Comparison of ENCODE assay signal across 17 cellular contexts in the genomic region with DNA sequence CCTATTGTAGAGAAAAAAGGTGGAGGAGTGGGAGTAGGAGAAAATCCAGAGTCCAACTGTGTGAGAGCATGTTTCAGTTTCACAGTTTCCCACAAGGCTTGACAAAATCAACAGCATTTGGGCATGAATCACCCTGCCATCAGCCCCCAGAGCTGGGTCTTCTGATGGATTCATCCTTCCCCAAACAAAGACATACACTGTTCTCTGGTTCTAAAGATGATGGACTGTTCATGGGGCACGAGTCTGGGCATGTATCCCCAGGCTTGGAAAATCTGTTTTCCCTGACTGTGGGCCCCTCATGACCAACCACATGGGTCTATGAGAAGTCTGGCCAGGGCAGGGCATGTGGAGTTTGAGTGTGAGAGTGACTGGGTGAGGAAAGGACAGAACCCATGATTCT.
DNase-seq lines count a peak whose midpoint lies in the region; ATAC-seq, FAIRE-seq and TF ChIP-seq lines count a peak whose summit lies in the region.
"Had no signal": no experiment of that assay in that cellular context is flagged by ENCODE, and none has a peak within 500 bp of the region (broad histone marks: within the 10 kb centered on the region; RNA-seq: fewer than 3 reads in every experiment).

No MANE protein-coding gene starts in this region.

- H3K9me3 Mint-ChIP-seq in MCF 10A (ENCODE audit: unreplicated experiment) = no peaks in the 10 kb centered on the region
- H3K9me3 Mint-ChIP-seq in astrocyte (ENCODE audit: unreplicated experiment) = peaks cover 4% of the 10 kb centered on the region

- no peak overlapping the region for H2AFZ ChIP-seq in astrocyte (ENCODE audit: low read depth, low read length)

- H3K4me1 ChIP-seq in breast epithelium = no peaks in the 10 kb centered on the region
- H3K4me1 ChIP-seq in astrocyte (ENCODE audit: insufficient read depth, low read length) = no peaks in the 10 kb centered on the region
- no peaks in the 10 kb centered on the region for H3K4me1 ChIP-seq in SJCRH30

- H3K9me3 ChIP-seq in breast epithelium = no peaks in the 10 kb centered on the region
- H3K9me3 ChIP-seq in astrocyte (ENCODE audit: insufficient read depth, low read depth, low read length) = no peaks in the 10 kb centered on the region
- H3K9me3 ChIP-seq in SJCRH30 (replicated peaks) = no peaks in the 10 kb centered on the region

- BruUV-seq in MCF 10A (replicated peaks; lab: Mats Ljungman, UMichigan) = no TSS peak

- H3K36me3 Mint-ChIP-seq in MCF 10A (ENCODE audit: insufficient read depth, unreplicated experiment) (no peaks in the 10 kb centered on the region), astrocyte (ENCODE audit: low read depth, unreplicated experiment) (no peaks in the 10 kb centered on the region)

- TF ChIP-seq POLR2A in breast epithelium (IDR thresholded peaks at IDR 0.05) = no peak

- CTCF ChIA-PET in MCF 10A (lab: Yijun Ruan, JAX) = no interaction called here

- H3K79me2 ChIP-seq in astrocyte (ENCODE audit: insufficient read depth, low read length) = no peaks in the 10 kb centered on the region

- H4K20me1 ChIP-seq in astrocyte (ENCODE audit: insufficient read depth, low read length) = no peaks in the 10 kb centered on the region

- H3K4me3 Mint-ChIP-seq in MCF 10A (ENCODE audit: unreplicated experiment) = no peak overlapping the region
- H3K4me3 Mint-ChIP-seq in astrocyte (ENCODE audit: unreplicated experiment) = no peak overlapping the region

- H3K36me3 ChIP-seq in breast epithelium (no peaks in the 10 kb centered on the region), astrocyte (ENCODE audit: insufficient read depth, low read length) (no peaks in the 10 kb centered on the region), SJCRH30 (no peaks in the 10 kb centered on the region)

- intact Hi-C loops in MCF 10A (cut with micrococcal nuclease) = no loop called here
- intact Hi-C loops in breast epithelium (cut with DNase I; ENCODE audit: low total_unique reads) = no loop called here

- H3K4me3 ChIP-seq in breast epithelium = no peak overlapping the region
- no peak overlapping the region for H3K4me3 ChIP-seq in astrocyte (ENCODE audit: insufficient read depth, low read depth, low read length)
- H3K4me3 ChIP-seq in SJCRH30 = no peak overlapping the region
- H3K4me3 ChIP-seq: GM12878 had no signal

- no peak overlapping the region for H3K9ac ChIP-seq in astrocyte (ENCODE audit: low read length)

- peaks cover 15% of the 10 kb centered on the region for H3K4me1 Mint-ChIP-seq in MCF 10A (ENCODE audit: insufficient read depth, unreplicated experiment)
- peaks cover 9% of the 10 kb centered on the region for H3K4me1 Mint-ChIP-seq in astrocyte (ENCODE audit: low read depth, unreplicated experiment)

- TF ChIP-seq CTCF in MCF 10A (IDR thresholded peaks at IDR 0.05; ENCODE audit: unreplicated experiment) (no peak), breast epithelium (IDR thresholded peaks at IDR 0.05) (no peak), astrocyte (IDR thresholded peaks at IDR 0.05; ENCODE audit: insufficient read depth, low read depth, low read length) (no peak)

- H3K27ac Mint-ChIP-seq in MCF 10A (ENCODE audit: low read depth, unreplicated experiment) (peak overlapping the region; percentile 7), astrocyte (ENCODE audit: unreplicated experiment) (peak overlapping the region; percentile 83)

- POLR2A ChIA-PET in MCF 10A (lab: Yijun Ruan, JAX) = no interaction called here

- no peak overlapping the region for H3K27ac ChIP-seq in breast epithelium
- no peak overlapping the region for H3K27ac ChIP-seq in astrocyte (ENCODE audit: low read depth, low read length)
- no peak overlapping the region for H3K27ac ChIP-seq in SJCRH30

- H3K27me3 Mint-ChIP-seq in MCF 10A (ENCODE audit: insufficient read depth, unreplicated experiment) (no peaks in the 10 kb centered on the region), astrocyte (ENCODE audit: low read depth, unreplicated experiment) (peaks cover 5% of the 10 kb centered on the region)

- H3K27me3 ChIP-seq in breast epithelium (no peaks in the 10 kb centered on the region), astrocyte (ENCODE audit: insufficient read depth, low read length) (no peaks in the 10 kb centered on the region), SJCRH30 (no peaks in the 10 kb centered on the region)

- no peak overlapping the region for H3K4me2 ChIP-seq in astrocyte (ENCODE audit: low read length)

- no peak for ATAC-seq in HG03460 (IDR thresholded peaks at IDR 0.05; ENCODE audit: unreplicated experiment)
- ATAC-seq: GM12878 had no signal

- FAIRE-seq in astrocyte (lab: Jason Lieb, UNC) = no peak
- FAIRE-seq: GM12878, GM19239 had no signal

- DNase-seq in MCF 10A (ENCODE audit: unreplicated experiment) (peak; percentile 3), breast epithelium (ENCODE audit: low spot score in 2 of 2) (no peak), astrocyte (ENCODE audit: low read depth) (no peak), islet precursor cell (peak; percentile 59), NCI-H526 treated with DMSO at 0.1 percent for 48 hours (lab: John Stamatoyannopoulos, UW) (no peak), amygdala (lab: John Stamatoyannopoulos, UW) (no peak), SJCRH30 (no peak)
- DNase-seq: C1 segment of cervical spinal cord, HCEC 1CT, IMR-90, Kasumi-1, NCI-H1092, NCI-H1694 treated with DMSO at 0.1 percent for 48 hours, SHP77 treated with DMSO at 0.1 percent for 48 hours had no signal

Comparison
In these comparisons a context has a peak if more than half of its experiments do, and no peak if none do; other contexts are left out.
1. DNase-seq: peak in MCF 10A (single experiment) and islet precursor cell (single experiment); none in breast epithelium (0 of 2), astrocyte (single experiment), NCI-H526 treated with DMSO at 0.1 percent for 48 hours (single experiment), amygdala (0 of 56) and SJCRH30 (0 of 2).